Comparison of ENCODE assay signal across 8 cellular contexts in the genomic region with DNA sequence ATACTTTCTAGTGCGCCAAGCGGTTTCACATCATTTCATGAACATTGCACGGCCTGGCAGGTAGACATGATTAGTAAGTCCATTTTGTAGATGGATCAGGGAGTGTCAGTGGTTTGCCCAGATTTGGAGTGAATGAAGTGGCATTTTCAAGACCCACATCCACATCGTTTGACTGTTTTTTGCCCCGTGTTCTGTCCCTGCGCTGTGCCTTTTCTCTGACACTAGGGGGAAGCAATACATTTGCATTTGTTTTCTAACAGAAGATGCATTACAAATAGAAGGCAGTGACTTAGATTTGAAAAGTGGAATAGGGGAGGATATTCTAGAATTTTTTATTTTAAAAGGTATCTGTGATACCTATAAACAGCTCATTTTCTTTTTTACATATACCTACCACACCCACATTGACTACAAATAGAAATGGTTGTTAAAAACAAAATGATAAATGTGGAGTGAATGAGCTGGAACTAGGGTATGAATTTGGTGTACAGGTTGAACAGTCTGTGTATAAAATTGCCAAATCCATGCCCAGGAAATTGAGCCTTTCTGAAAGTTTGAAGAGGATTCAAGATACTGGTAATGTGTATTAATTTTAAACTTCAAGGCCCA.
DNase-seq lines count a peak whose midpoint lies in the region; ATAC-seq, FAIRE-seq and TF ChIP-seq lines count a peak whose summit lies in the region.

No MANE protein-coding gene starts in this region.

- no peak overlapping the region for H2AK5ac ChIP-seq in IMR-90 (ENCODE audit: low read depth, low read length)

- CTCF ChIA-PET in A549 (lab: Yijun Ruan, JAX): interaction anchor here (0.6 to 2.4 kb wide), 8 partner anchors 10 to 1949 kb away, joined by 3 to 7 read pairs (median 3); no protein-coding TSS in a partner anchor
- CTCF ChIA-PET in IMR-90 (lab: Yijun Ruan, JAX): interaction anchor here (1.2 kb wide), 1 partner anchor 17 kb away, joined by 6 read pairs; no protein-coding TSS in a partner anchor

- H3K23ac ChIP-seq in IMR-90 (ENCODE audit: low read depth, low read length): no peak overlapping the region

- no peak overlapping the region for H2BK20ac ChIP-seq in IMR-90 (ENCODE audit: low read depth, low read length)

- no peak overlapping the region for H3K14ac ChIP-seq in IMR-90 (replicated peaks; ENCODE audit: low read depth, low read length)

- peaks cover 2% of the 10 kb centered on the region for H3K36me3 ChIP-seq in GM06990 (ENCODE audit: control insufficient read depth, insufficient read depth, low read length)
- H3K36me3 ChIP-seq in IMR-90 (ENCODE audit: control insufficient read depth, insufficient read depth, low read length): peaks cover 4% of the 10 kb centered on the region
- H3K36me3 ChIP-seq in kidney epithelial cell (ENCODE audit: control insufficient read depth, insufficient read depth, low read length): no peaks in the 10 kb centered on the region
- H3K36me3 ChIP-seq in ovary: no peaks in the 10 kb centered on the region

- DNase-seq in A549 (ENCODE audit: low read depth in 1 of 2, low spot score in 1 of 2) (peak in 1 of 2 experiments; percentile 27), GM06990 (ENCODE audit: extremely low read depth, insufficient read length) (no peak), IMR-90 (peak; percentile 28), SW480 (ENCODE audit: low spot score) (peak; percentile 28), kidney epithelial cell (ENCODE audit: low read depth) (no peak), NCI-H187 (lab: John Stamatoyannopoulos, UW) (no peak), ovary (no peak)

- TF ChIP-seq RAD21 in A549 (conservative IDR thresholded peaks at IDR 0.05 in 1 of 2, IDR thresholded peaks at IDR 0.05 in 1 of 2) (peak; percentile 31 to 40; a peak in 4 of 5 replicates), IMR-90 (IDR thresholded peaks at IDR 0.05; ENCODE audit: low read length) (peak; percentile 55)

- POLR2A ChIA-PET in A549 (lab: Yijun Ruan, JAX) (no interaction called here), IMR-90 (lab: Charles Lee; ENCODE audit: unreplicated experiment) (no interaction called here)

- H3K79me1 ChIP-seq in IMR-90 (ENCODE audit: low read depth in 1 of 2, low read length in 2 of 2): peaks cover 0 to 3% of the 10 kb centered on the region in 2 experiments; a peak in 2 of 4 replicates

- H4K8ac ChIP-seq in IMR-90 (ENCODE audit: low read depth in 2 of 2, low read length in 2 of 2): no peak overlapping the region

- dilution Hi-C loops in IMR-90 (cut with HindIII; ENCODE audit: low sequenced_read_pairs, unreplicated experiment): no loop called here

- no peak overlapping the region for H3K4ac ChIP-seq in IMR-90 (ENCODE audit: low read depth, low read length)

- H3K9me3 ChIP-seq in A549 (no peaks in the 10 kb centered on the region), IMR-90 (ENCODE audit: control insufficient read depth, insufficient read depth, low read length) (no peaks in the 10 kb centered on the region), ovary (no peaks in the 10 kb centered on the region)

- in situ Hi-C loops in IMR-90 (cut with MboI; ENCODE audit: low sequenced_read_pairs): loop anchor here (25.0 kb wide), 1 partner anchor 836 kb away; no protein-coding TSS in a partner anchor

- H4K91ac ChIP-seq in IMR-90 (ENCODE audit: insufficient read depth, low read depth, low read length): no peak overlapping the region

- TF ChIP-seq POLR2A in A549 (IDR thresholded peaks at IDR 0.05; ENCODE audit: low read length) (no peak), IMR-90 (IDR thresholded peaks at IDR 0.05; ENCODE audit: low read depth, low read length) (no peak), ovary (IDR thresholded peaks at IDR 0.05) (no peak)

- no peak overlapping the region for H2BK120ac ChIP-seq in IMR-90 (ENCODE audit: low read depth, low read length)

- intact Hi-C loops in IMR-90 (cut with micrococcal nuclease): no loop called here
- intact Hi-C loops in ovary (cut with DNase I): loop anchor here in 1 of 4 donors (10.0 kb wide), 1 partner anchor 296 kb away; the partner anchor contains the start of gene GNB4

- H3K4me1 ChIP-seq in A549: no peaks in the 10 kb centered on the region
- H3K4me1 ChIP-seq in IMR-90 (ENCODE audit: control insufficient read depth, insufficient read depth, low read length): no peaks in the 10 kb centered on the region
- no peaks in the 10 kb centered on the region for H3K4me1 ChIP-seq in ovary (ENCODE audit: insufficient read depth)

- no peak overlapping the region for H2AK9ac ChIP-seq in IMR-90 (replicated peaks; ENCODE audit: low read depth, low read length, poor library complexity)

- 61% methylated on average over 6 of the region's 6 CpGs for WGBS in A549 (ENCODE audit: missing lambda C conversion rate)
- no CpG with 5 or more reads among the region's 6 CpGs for WGBS in IMR-90 (ENCODE audit: extremely low coverage in 2 of 2, insufficient read length in 1 of 2), 2 experiments
- WGBS in ovary, 3 donors: 59 to 76% (median 70%) methylated on average over 6 of the region's 6 CpGs

- peak; percentile 64 to 78; a peak in 5 of 6 replicates for ATAC-seq in A549
- ATAC-seq in IMR-90 (ENCODE audit: low read depth): peak; percentile 77
- no peak for ATAC-seq in HG03457 (IDR thresholded peaks at IDR 0.05; ENCODE audit: unreplicated experiment)

- no TSS peak for BruUV-seq in IMR-90 (replicated peaks; lab: Mats Ljungman, UMichigan)

- H3K27me3 ChIP-seq in GM06990 (replicated peaks; ENCODE audit: control insufficient read depth, insufficient read depth, low read length): no peaks in the 10 kb centered on the region
- H3K27me3 ChIP-seq in IMR-90 (ENCODE audit: control insufficient read depth, insufficient read depth, low read length): no peaks in the 10 kb centered on the region
- no peaks in the 10 kb centered on the region for H3K27me3 ChIP-seq in kidney epithelial cell (ENCODE audit: control insufficient read depth, insufficient read depth, low read length)
- H3K27me3 ChIP-seq in ovary: no peaks in the 10 kb centered on the region

- TF ChIP-seq CTCF in A549 (IDR thresholded peaks at IDR 0.05): peak; percentile 36; the same call in 2 of the 3 replicates
- peak; percentile 53 for TF ChIP-seq CTCF in GM06990 (IDR thresholded peaks at IDR 0.05; ENCODE audit: insufficient read depth, low read length, poor library complexity, severe bottlenecking)
- peak; percentile 57 for TF ChIP-seq CTCF in IMR-90 (conservative IDR thresholded peaks at IDR 0.05; ENCODE audit: low read depth, low read length)
- TF ChIP-seq CTCF in kidney epithelial cell (IDR thresholded peaks at IDR 0.05; ENCODE audit: insufficient read depth, low read length, poor library complexity, severe bottlenecking): peak; percentile 67
- no peak for TF ChIP-seq CTCF in ovary (IDR thresholded peaks at IDR 0.05)

- no peak overlapping the region for H4K5ac ChIP-seq in IMR-90 (ENCODE audit: low read depth, low read length)

- no peaks in the 10 kb centered on the region for H4K20me1 ChIP-seq in IMR-90 (ENCODE audit: insufficient read depth, low read length)

- TF ChIP-seq EP300 in A549 (IDR thresholded peaks at IDR 0.05): no peak
- no peak for TF ChIP-seq EP300 in ovary (IDR thresholded peaks at IDR 0.05)

- no peak overlapping the region for H3K9ac ChIP-seq in IMR-90 (ENCODE audit: low read depth, low read length)

- FAIRE-seq in A549 (lab: Jason Lieb, UNC): no peak

- H2AFZ ChIP-seq in IMR-90 (replicated peaks; ENCODE audit: low read length, poor library complexity): no peak overlapping the region

- H3K18ac ChIP-seq in IMR-90 (ENCODE audit: low read depth, low read length): no peak overlapping the region

- H3K4me2 ChIP-seq in A549 (no peak overlapping the region), IMR-90 (ENCODE audit: low read depth, low read length) (no peak overlapping the region)

- H3K4me3 ChIP-seq in A549 (no peak overlapping the region), GM06990 (replicated peaks; ENCODE audit: low read depth, low read length) (no peak overlapping the region), IMR-90 (ENCODE audit: insufficient read depth, low read depth, low read length) (no peak overlapping the region), kidney epithelial cell (ENCODE audit: low read depth, low read length) (no peak overlapping the region), ovary (no peak overlapping the region)

- no peak overlapping the region for H3K56ac ChIP-seq in IMR-90 (ENCODE audit: extremely low read depth, insufficient read depth, low read length)

- H3K27ac ChIP-seq in A549: no peak overlapping the region
- no peak overlapping the region for H3K27ac ChIP-seq in IMR-90 (ENCODE audit: insufficient read depth, low read length)
- no peak overlapping the region for H3K27ac ChIP-seq in ovary

- no peak overlapping the region for H2BK5ac ChIP-seq in IMR-90 (ENCODE audit: low read depth, low read length, poor library complexity, severe bottlenecking)

- no peaks in the 10 kb centered on the region for H3K9me1 ChIP-seq in IMR-90 (ENCODE audit: insufficient read depth, low read length)

- no peak overlapping the region for H2BK15ac ChIP-seq in IMR-90 (ENCODE audit: low read depth, low read length)

TF ChIP-seq in A549, 52 proteins besides CTCF, POLR2A, EP300 and RAD21 (continues in another document):
- no peak for TF ChIP-seq MYC (IDR thresholded peaks at IDR 0.05; ENCODE audit: borderline replicate concordance, low read length)

TF ChIP-seq in IMR-90, 13 proteins besides CTCF, POLR2A, EP300 and RAD21:
- peak; percentile 41 for TF ChIP-seq SMC3 (IDR thresholded peaks at IDR 0.05; ENCODE audit: low read depth, low read length)
- TF ChIP-seq FOS (IDR thresholded peaks at IDR 0.05; ENCODE audit: low read depth, low read length): no peak

Comparison
In these comparisons a context has a peak if more than half of its experiments do, and no peak if none do; other contexts are left out.
1. DNase-seq: peak in IMR-90 (single experiment) and SW480 (single experiment); none in GM06990 (single experiment), kidney epithelial cell (single experiment), NCI-H187 (0 of 2) and ovary (0 of 5).
2. CTCF ChIP-seq: peak in A549 (single experiment), GM06990 (single experiment), IMR-90 (single experiment) and kidney epithelial cell (single experiment); none in ovary (0 of 3).